8 cellular contexts compared by ENCODE assay signal in genomic region chr2:39435974-39436591, GRCh38. TPM values are rescaled to one million over a fixed set of nuclear protein-coding genes. Genes with fewer than 3 reads are reported as not detected.
DNase-seq lines count a peak whose midpoint lies in the region; ATAC-seq and TF ChIP-seq lines count a peak whose summit lies in the region.

No MANE protein-coding gene starts in this region.

- H3K27ac ChIP-seq in ovary: peak overlapping the region; percentile 95 to 99

- POLR2A ChIA-PET in activated CD4-positive, alpha-beta memory T cell treated with anti-CD3 and anti-CD28 coated beads, Interleukin-2, amount 10 ng/mL, durations not matched to agents 7 days and 5 days (lab: Charles Lee): interaction anchor here (0.6 to 2.4 kb wide), 4 partner anchors 9 to 185 kb away, joined by 3 to 12 read pairs (median 4); no protein-coding TSS in a partner anchor

- H3K9me3 Mint-ChIP-seq in activated CD4-positive, alpha-beta memory T cell treated with anti-CD3 and anti-CD28 coated beads, Interleukin-2, amount 10 ng/mL, durations not matched to agents 7 days and 5 days: peaks cover 2% of the 10 kb centered on the region
- peaks cover 7% of the 10 kb centered on the region for H3K9me3 Mint-ChIP-seq in glutamatergic neuron (ENCODE audit: unreplicated experiment)

- peak overlapping the region; percentile 90 for H3K4me3 ChIP-seq in ovary

- ATAC-seq in HG03066 (IDR thresholded peaks at IDR 0.05; ENCODE audit: low read depth, unreplicated experiment): peak; percentile 11
- no peak for ATAC-seq in HG03565 (IDR thresholded peaks at IDR 0.05; ENCODE audit: unreplicated experiment)

- intact Hi-C loops in ovary (cut with DNase I): loop anchor here in 3 of 4 donors (5.0 to 10.0 kb wide), 4 partner anchors 51 to 79 kb away; no protein-coding TSS in a partner anchor

- peaks cover 8% of the 10 kb centered on the region for H3K4me1 ChIP-seq in ovary (ENCODE audit: insufficient read depth)

- peak; percentile 44 for DNase-seq in ELR (ENCODE audit: low read depth)
- no peak for DNase-seq in activated CD4-positive, alpha-beta memory T cell treated with anti-CD3 and anti-CD28 coated beads, Interleukin-2, amount 10 ng/mL, durations not matched to agents 7 days and 5 days
- no peak for DNase-seq in glutamatergic neuron
- DNase-seq in ovary: peak in 1 of 5 donors; percentile 22
- no peak for DNase-seq in NCI-H2081 (lab: John Stamatoyannopoulos, UW)
- DNase-seq in UCSD-AML1 (lab: John Stamatoyannopoulos, UW; ENCODE audit: unreplicated experiment): no peak

- H3K4me1 Mint-ChIP-seq in activated CD4-positive, alpha-beta memory T cell treated with anti-CD3 and anti-CD28 coated beads, Interleukin-2, amount 10 ng/mL, durations not matched to agents 7 days and 5 days: peaks cover 38% of the 10 kb centered on the region
- peaks cover 26% of the 10 kb centered on the region for H3K4me1 Mint-ChIP-seq in glutamatergic neuron (ENCODE audit: low read depth, unreplicated experiment)

- 1% methylated on average over 16 of the region's 16 CpGs for WGBS in ovary, 3 donors

- no peaks in the 10 kb centered on the region for H3K9me3 ChIP-seq in ovary

- H3K27ac Mint-ChIP-seq in activated CD4-positive, alpha-beta memory T cell treated with anti-CD3 and anti-CD28 coated beads, Interleukin-2, amount 10 ng/mL, durations not matched to agents 7 days and 5 days: peak overlapping the region; percentile 29
- peak overlapping the region; percentile 96 for H3K27ac Mint-ChIP-seq in glutamatergic neuron (ENCODE audit: unreplicated experiment)

- H3K36me3 Mint-ChIP-seq in activated CD4-positive, alpha-beta memory T cell treated with anti-CD3 and anti-CD28 coated beads, Interleukin-2, amount 10 ng/mL, durations not matched to agents 7 days and 5 days (ENCODE audit: low read depth): no peaks in the 10 kb centered on the region
- no peaks in the 10 kb centered on the region for H3K36me3 Mint-ChIP-seq in glutamatergic neuron (ENCODE audit: unreplicated experiment)

- TF ChIP-seq POLR2A in ovary (IDR thresholded peaks at IDR 0.05): no peak

- peak overlapping the region; percentile 74 for H3K4me3 Mint-ChIP-seq in activated CD4-positive, alpha-beta memory T cell treated with anti-CD3 and anti-CD28 coated beads, Interleukin-2, amount 10 ng/mL, durations not matched to agents 7 days and 5 days
- H3K4me3 Mint-ChIP-seq in glutamatergic neuron (ENCODE audit: unreplicated experiment): peak overlapping the region; percentile 86

- no peaks in the 10 kb centered on the region for H3K36me3 ChIP-seq in ovary

- CTCF ChIA-PET in activated CD4-positive, alpha-beta memory T cell treated with anti-CD3 and anti-CD28 coated beads, Interleukin-2, amount 10 ng/mL, durations not matched to agents 7 days and 5 days (lab: Charles Lee): interaction anchor here (0.8 kb wide), 1 partner anchor 56 kb away, joined by 3 read pairs; no protein-coding TSS in a partner anchor

- TF ChIP-seq EP300 in ovary (IDR thresholded peaks at IDR 0.05): no peak

- H3K27me3 ChIP-seq in ovary: no peaks in the 10 kb centered on the region

- no peaks in the 10 kb centered on the region for H3K27me3 Mint-ChIP-seq in activated CD4-positive, alpha-beta memory T cell treated with anti-CD3 and anti-CD28 coated beads, Interleukin-2, amount 10 ng/mL, durations not matched to agents 7 days and 5 days
- peaks cover 3% of the 10 kb centered on the region for H3K27me3 Mint-ChIP-seq in glutamatergic neuron (ENCODE audit: unreplicated experiment)

- TF ChIP-seq CTCF in glutamatergic neuron (IDR thresholded peaks at IDR 0.05; ENCODE audit: partially characterized antibody, unreplicated experiment): no peak
- no peak for TF ChIP-seq CTCF in ovary (IDR thresholded peaks at IDR 0.05)

RNA-seq across cellular contexts. Expression of gene MAP4K3, which starts 1.0 kb away (rescaled TPM):
- 10 to 100 TPM in 1 of 2 experiments, 1 to 10 TPM in 1; 8.6 to 12.3 TPM for total RNA-seq in activated CD4-positive, alpha-beta memory T cell treated with anti-CD3 and anti-CD28 coated beads, Interleukin-2, amount 10 ng/mL, durations not matched to agents 7 days and 5 days
- 48.1 TPM for total RNA-seq in glutamatergic neuron (ENCODE audit: unreplicated experiment)
- total RNA-seq in ovary: 10 to 100 TPM; 42.0 to 96.4 (median 55.0) TPM
- polyA plus RNA-seq in ovary: 10 to 100 TPM; 20.6 to 25.4 TPM
